Comparison of ENCODE assay signal across 1 cellular context in the genomic region with DNA sequence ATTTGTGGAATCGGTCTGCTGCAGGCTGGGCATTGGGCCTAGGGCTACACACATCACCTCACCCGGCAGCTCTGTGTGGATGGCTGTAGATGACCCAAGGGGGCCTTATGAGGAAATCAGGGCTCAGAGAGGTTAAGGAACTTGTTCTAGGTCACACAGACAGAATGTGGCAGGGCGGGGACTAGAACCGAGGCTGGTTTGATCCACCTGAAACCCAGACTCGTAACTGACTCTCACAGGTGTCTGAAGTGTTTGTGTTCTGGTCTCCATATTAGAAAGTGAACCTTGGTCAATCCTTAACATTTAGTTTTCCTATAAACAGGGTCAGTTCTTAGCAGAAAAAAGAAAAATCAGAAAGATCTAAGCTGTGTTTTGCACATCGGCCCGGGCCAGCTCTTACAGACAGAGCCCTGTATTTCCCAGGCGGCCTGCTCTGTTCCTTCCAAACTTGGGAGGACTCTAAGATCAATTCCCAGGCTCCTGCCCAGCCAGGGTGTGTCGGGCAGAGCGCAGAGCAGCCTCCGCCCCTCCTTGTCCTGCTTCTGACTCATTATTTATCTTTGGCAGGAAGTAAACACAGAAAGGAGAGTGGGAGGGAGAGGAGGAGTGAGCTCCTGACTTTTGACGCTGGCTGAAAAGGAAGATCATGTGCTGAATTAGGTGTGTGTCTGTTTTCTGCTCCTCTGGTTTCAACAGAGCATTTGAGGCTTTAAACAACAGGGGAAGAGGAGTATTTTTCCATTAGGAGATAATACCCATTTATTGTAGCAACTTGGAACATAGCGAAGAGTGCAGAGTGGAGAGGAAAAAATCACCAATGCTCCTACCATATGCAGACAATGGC.
TF ChIP-seq lines count a peak whose summit lies in the region.

No MANE protein-coding gene starts in this region.

TF ChIP-seq in HepG2, 621 proteins besides CTCF, POLR2A, EP300 and RAD21 (continued from another document and continues in another):
- TF ChIP-seq HNF1B (CRISPR knock-in tag; IDR thresholded peaks at IDR 0.05) (peak; percentile 80), THAP7 (CRISPR knock-in tag; IDR thresholded peaks at IDR 0.05) (no peak), ZNF674 (CRISPR knock-in tag; IDR thresholded peaks at IDR 0.05; ENCODE audit: low read depth) (no peak), USF2 (IDR thresholded peaks at IDR 0.05; ENCODE audit: low read depth, low read length) (peak; percentile 60; the same call in 1 of the 2 replicates), USF2 (CRISPR knock-in tag; IDR thresholded peaks at IDR 0.05; ENCODE audit: borderline replicate concordance) (peak; percentile 65), ZNF431 (CRISPR knock-in tag; IDR thresholded peaks at IDR 0.05; ENCODE audit: borderline replicate concordance, low read depth) (no peak; the same call in 1 of the 2 replicates), FOXM1 (CRISPR knock-in tag; IDR thresholded peaks at IDR 0.05) (no peak), CC2D1A (CRISPR knock-in tag; IDR thresholded peaks at IDR 0.05) (no peak), ONECUT2 (CRISPR knock-in tag; IDR thresholded peaks at IDR 0.05) (no peak), TGIF2 (CRISPR knock-in tag; IDR thresholded peaks at IDR 0.05) (no peak), ZNF567 (CRISPR knock-in tag; IDR thresholded peaks at IDR 0.05; ENCODE audit: borderline replicate concordance) (no peak), NFYC (CRISPR knock-in tag; IDR thresholded peaks at IDR 0.05) (peak; percentile 36; the same call in 1 of the 2 replicates), NCOA5 (CRISPR knock-in tag; IDR thresholded peaks at IDR 0.05) (no peak), ZNF775 (CRISPR knock-in tag; IDR thresholded peaks at IDR 0.05; ENCODE audit: borderline replicate concordance) (no peak), ZNF446 (CRISPR knock-in tag; IDR thresholded peaks at IDR 0.05) (no peak), ZNF547 (CRISPR knock-in tag; IDR thresholded peaks at IDR 0.05) (no peak), RNF219 (CRISPR knock-in tag; IDR thresholded peaks at IDR 0.05) (no peak), ZNF513 (CRISPR knock-in tag; conservative IDR thresholded peaks at IDR 0.05) (no peak), ZSCAN21 (CRISPR knock-in tag; IDR thresholded peaks at IDR 0.05; ENCODE audit: borderline replicate concordance) (no peak), FOXJ3 (CRISPR knock-in tag; IDR thresholded peaks at IDR 0.05; ENCODE audit: borderline replicate concordance) (peak; percentile 82; the same call in 1 of the 2 replicates), MXD4 (CRISPR knock-in tag; IDR thresholded peaks at IDR 0.05) (peak; percentile 73; the same call in 1 of the 2 replicates), KDM5A (IDR thresholded peaks at IDR 0.05; ENCODE audit: borderline replicate concordance, low read length) (no peak), HDAC2 (CRISPR knock-in tag; IDR thresholded peaks at IDR 0.05) (peak; percentile 98), MAFF (IDR thresholded peaks at IDR 0.05; ENCODE audit: low read depth, low read length) (no peak), MYPOP (CRISPR knock-in tag; IDR thresholded peaks at IDR 0.05) (peak; percentile 89; the same call in 1 of the 2 replicates), ZC3H13 (CRISPR knock-in tag; IDR thresholded peaks at IDR 0.05) (no peak), ZNF644 (CRISPR knock-in tag; IDR thresholded peaks at IDR 0.05; ENCODE audit: low read depth) (no peak; the same call in none of the 2 replicates), ELF1 (CRISPR knock-in tag; IDR thresholded peaks at IDR 0.05) (peak; percentile 76), ZNF841 (CRISPR knock-in tag; IDR thresholded peaks at IDR 0.05; ENCODE audit: borderline replicate concordance) (no peak), RNF2 (conservative IDR thresholded peaks at IDR 0.05; ENCODE audit: low read depth) (no peak), MTA1 (CRISPR knock-in tag; IDR thresholded peaks at IDR 0.05; ENCODE audit: borderline replicate concordance) (peak; percentile 67; the same call in 1 of the 2 replicates), ZMYM2 (CRISPR knock-in tag; IDR thresholded peaks at IDR 0.05) (peak; percentile 97), ZFP41 (CRISPR knock-in tag; IDR thresholded peaks at IDR 0.05; ENCODE audit: borderline replicate concordance) (no peak), ZNF263 (CRISPR knock-in tag; IDR thresholded peaks at IDR 0.05) (peak; percentile 98), IRF1 (CRISPR knock-in tag; IDR thresholded peaks at IDR 0.05; ENCODE audit: low read depth) (no peak), TOPORS (CRISPR knock-in tag; IDR thresholded peaks at IDR 0.05) (0 out of 2 replicates have a peak, but pooled peaks have one; percentile 37)
- TF ChIP-seq, protein P1, sequence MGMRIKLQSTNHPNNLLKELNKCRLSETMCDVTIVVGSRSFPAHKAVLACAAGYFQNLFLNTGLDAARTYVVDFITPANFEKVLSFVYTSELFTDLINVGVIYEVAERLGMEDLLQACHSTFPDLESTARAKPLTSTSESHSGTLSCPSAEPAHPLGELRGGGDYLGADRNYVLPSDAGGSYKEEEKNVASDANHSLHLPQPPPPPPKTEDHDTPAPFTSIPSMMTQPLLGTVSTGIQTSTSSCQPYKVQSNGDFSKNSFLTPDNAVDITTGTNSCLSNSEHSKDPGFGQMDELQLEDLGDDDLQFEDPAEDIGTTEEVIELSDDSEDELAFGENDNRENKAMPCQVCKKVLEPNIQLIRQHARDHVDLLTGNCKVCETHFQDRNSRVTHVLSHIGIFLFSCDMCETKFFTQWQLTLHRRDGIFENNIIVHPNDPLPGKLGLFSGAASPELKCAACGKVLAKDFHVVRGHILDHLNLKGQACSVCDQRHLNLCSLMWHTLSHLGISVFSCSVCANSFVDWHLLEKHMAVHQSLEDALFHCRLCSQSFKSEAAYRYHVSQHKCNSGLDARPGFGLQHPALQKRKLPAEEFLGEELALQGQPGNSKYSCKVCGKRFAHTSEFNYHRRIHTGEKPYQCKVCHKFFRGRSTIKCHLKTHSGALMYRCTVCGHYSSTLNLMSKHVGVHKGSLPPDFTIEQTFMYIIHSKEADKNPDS (CRISPR knock-in tag; IDR thresholded peaks at IDR 0.05) = peak; percentile 86; the same call in 1 of the 2 replicates
- TF ChIP-seq, protein P2, sequence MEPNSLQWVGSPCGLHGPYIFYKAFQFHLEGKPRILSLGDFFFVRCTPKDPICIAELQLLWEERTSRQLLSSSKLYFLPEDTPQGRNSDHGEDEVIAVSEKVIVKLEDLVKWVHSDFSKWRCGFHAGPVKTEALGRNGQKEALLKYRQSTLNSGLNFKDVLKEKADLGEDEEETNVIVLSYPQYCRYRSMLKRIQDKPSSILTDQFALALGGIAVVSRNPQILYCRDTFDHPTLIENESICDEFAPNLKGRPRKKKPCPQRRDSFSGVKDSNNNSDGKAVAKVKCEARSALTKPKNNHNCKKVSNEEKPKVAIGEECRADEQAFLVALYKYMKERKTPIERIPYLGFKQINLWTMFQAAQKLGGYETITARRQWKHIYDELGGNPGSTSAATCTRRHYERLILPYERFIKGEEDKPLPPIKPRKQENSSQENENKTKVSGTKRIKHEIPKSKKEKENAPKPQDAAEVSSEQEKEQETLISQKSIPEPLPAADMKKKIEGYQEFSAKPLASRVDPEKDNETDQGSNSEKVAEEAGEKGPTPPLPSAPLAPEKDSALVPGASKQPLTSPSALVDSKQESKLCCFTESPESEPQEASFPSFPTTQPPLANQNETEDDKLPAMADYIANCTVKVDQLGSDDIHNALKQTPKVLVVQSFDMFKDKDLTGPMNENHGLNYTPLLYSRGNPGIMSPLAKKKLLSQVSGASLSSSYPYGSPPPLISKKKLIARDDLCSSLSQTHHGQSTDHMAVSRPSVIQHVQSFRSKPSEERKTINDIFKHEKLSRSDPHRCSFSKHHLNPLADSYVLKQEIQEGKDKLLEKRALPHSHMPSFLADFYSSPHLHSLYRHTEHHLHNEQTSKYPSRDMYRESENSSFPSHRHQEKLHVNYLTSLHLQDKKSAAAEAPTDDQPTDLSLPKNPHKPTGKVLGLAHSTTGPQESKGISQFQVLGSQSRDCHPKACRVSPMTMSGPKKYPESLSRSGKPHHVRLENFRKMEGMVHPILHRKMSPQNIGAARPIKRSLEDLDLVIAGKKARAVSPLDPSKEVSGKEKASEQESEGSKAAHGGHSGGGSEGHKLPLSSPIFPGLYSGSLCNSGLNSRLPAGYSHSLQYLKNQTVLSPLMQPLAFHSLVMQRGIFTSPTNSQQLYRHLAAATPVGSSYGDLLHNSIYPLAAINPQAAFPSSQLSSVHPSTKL (CRISPR knock-in tag; IDR thresholded peaks at IDR 0.05) = peak; percentile 96
- TF ChIP-seq, protein P3, sequence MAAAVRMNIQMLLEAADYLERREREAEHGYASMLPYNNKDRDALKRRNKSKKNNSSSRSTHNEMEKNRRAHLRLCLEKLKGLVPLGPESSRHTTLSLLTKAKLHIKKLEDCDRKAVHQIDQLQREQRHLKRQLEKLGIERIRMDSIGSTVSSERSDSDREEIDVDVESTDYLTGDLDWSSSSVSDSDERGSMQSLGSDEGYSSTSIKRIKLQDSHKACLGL (CRISPR knock-in tag; IDR thresholded peaks at IDR 0.05) = no peak
